Comparison of ENCODE assay signal across 20 cellular contexts in genomic region chrX:105552395-105552794, GRCh38.
DNase-seq lines count a peak whose midpoint lies in the region; ATAC-seq, FAIRE-seq and TF ChIP-seq lines count a peak whose summit lies in the region.
"Had no signal": no experiment of that assay in that cellular context is flagged by ENCODE, and none has a peak within 500 bp of the region (broad histone marks: within the 10 kb centered on the region; RNA-seq: fewer than 3 reads in every experiment).

No MANE protein-coding gene starts in this region.

- H4K8ac ChIP-seq in mesendoderm (ENCODE audit: low read depth, low read length): no peak overlapping the region

- ATAC-seq in GM18907 (IDR thresholded peaks at IDR 0.05; ENCODE audit: unreplicated experiment): no peak
- ATAC-seq: activated T-helper 17 cell treated with anti-CD3 and anti-CD28 coated beads, Interleukin-2, amount 50 U/mL, for 72 hours; heart left ventricle; sciatic nerve had no signal

- H3K23ac ChIP-seq in mesendoderm (ENCODE audit: low read length): no peak overlapping the region

- FAIRE-seq in RCC 7860 (lab: Jason Lieb, UNC) (no peak), GM12892 (lab: Jason Lieb, UNC) (no peak)

- no peak overlapping the region for H3K56ac ChIP-seq in mesendoderm (ENCODE audit: low read length)

- H3K36me3 Mint-ChIP-seq in HFFc6 (ENCODE audit: low read depth): no peaks in the 10 kb centered on the region

- H3K9ac ChIP-seq in mesendoderm (ENCODE audit: low read length): no peak overlapping the region

- no peak overlapping the region for H2AK5ac ChIP-seq in mesendoderm (ENCODE audit: low read length)

- no peaks in the 10 kb centered on the region for H3K4me1 ChIP-seq in mesendoderm (ENCODE audit: control insufficient read depth, low read depth, low read length)
- H3K4me1 ChIP-seq: heart left ventricle had no signal

- no peaks in the 10 kb centered on the region; the same call in 1 of the 2 replicates for H3K9me3 Mint-ChIP-seq in HFFc6
- H3K9me3 Mint-ChIP-seq: activated T-helper 17 cell treated with anti-CD3 and anti-CD28 coated beads, Interleukin-2, amount 50 U/mL, for 72 hours had no signal

- H3K27ac Mint-ChIP-seq in HFFc6: no peak overlapping the region
- H3K27ac Mint-ChIP-seq: activated T-helper 17 cell treated with anti-CD3 and anti-CD28 coated beads, Interleukin-2, amount 50 U/mL, for 72 hours; H9 had no signal

- no peaks in the 10 kb centered on the region for H3K79me2 ChIP-seq in mesendoderm (ENCODE audit: control insufficient read depth, insufficient read depth, low read length)

- no peak overlapping the region for H2BK120ac ChIP-seq in mesendoderm (ENCODE audit: low read depth, low read length)

- no peaks in the 10 kb centered on the region for H3K4me1 Mint-ChIP-seq in HFFc6 (ENCODE audit: low read depth)
- H3K4me1 Mint-ChIP-seq: activated T-helper 17 cell treated with anti-CD3 and anti-CD28 coated beads, Interleukin-2, amount 50 U/mL, for 72 hours; H9; neural crest cell had no signal

- no peak overlapping the region for H3K4ac ChIP-seq in mesendoderm (ENCODE audit: low read depth, low read length)

- no CpG with 5 or more reads among the region's 5 CpGs for WGBS in mesendoderm (ENCODE audit: extremely low coverage, insufficient coverage, low lambda C conversion rate)

- H3K36me3 ChIP-seq in mesendoderm (ENCODE audit: control insufficient read depth, insufficient read depth, low read length): no peaks in the 10 kb centered on the region
- H3K36me3 ChIP-seq: heart left ventricle, thoracic aorta, WERI-Rb-1 had no signal

- no peak overlapping the region for H3K18ac ChIP-seq in mesendoderm (ENCODE audit: low read length)

- H2BK15ac ChIP-seq in mesendoderm (replicated peaks; ENCODE audit: low read depth): no peak overlapping the region

- no peak overlapping the region for H3K27ac ChIP-seq in mesendoderm (ENCODE audit: low read depth, low read length)
- H3K27ac ChIP-seq: heart left ventricle, thoracic aorta, WERI-Rb-1 had no signal

- H4K5ac ChIP-seq in mesendoderm (ENCODE audit: low read length): no peak overlapping the region

- no peak overlapping the region for H3K4me2 ChIP-seq in mesendoderm (ENCODE audit: low read length)

- no peak overlapping the region for H2BK5ac ChIP-seq in mesendoderm (ENCODE audit: low read length)

- H3K27me3 ChIP-seq in mesendoderm (ENCODE audit: insufficient read depth, low read length, poor library complexity): no peaks in the 10 kb centered on the region
- H3K27me3 ChIP-seq: heart left ventricle had no signal

- no peak overlapping the region for H3K4me3 ChIP-seq in epithelial cell of esophagus (ENCODE audit: low read length)
- H3K4me3 ChIP-seq in mesendoderm (ENCODE audit: low read length): no peak overlapping the region
- H3K4me3 ChIP-seq: heart left ventricle, thoracic aorta had no signal

- H3K27me3 Mint-ChIP-seq in HFFc6 (ENCODE audit: insufficient read depth): no peaks in the 10 kb centered on the region
- H3K27me3 Mint-ChIP-seq: activated T-helper 17 cell treated with anti-CD3 and anti-CD28 coated beads, Interleukin-2, amount 50 U/mL, for 72 hours had no signal

- DNase-seq in HFFc6: peak; percentile 10
- DNase-seq in RCC 7860 (ENCODE audit: low spot score): peak; percentile 3
- peak; percentile 90 for DNase-seq in epithelial cell of esophagus (ENCODE audit: low read depth)
- peak; percentile 18 for DNase-seq in mesendoderm
- no peak for DNase-seq in GM12892 (ENCODE audit: insufficient read length)
- DNase-seq in C1 segment of cervical spinal cord (lab: John Stamatoyannopoulos, UW): no peak
- no peak for DNase-seq in SK-N-DZ (ENCODE audit: low spot score)
- DNase-seq: amniotic stem cell; H9; heart left ventricle; islet precursor cell; NCI-H1694; NCI-H510A; stimulated activated CD4-positive, alpha-beta T cell treated with anti-CD3 and anti-CD28 coated beads, Interleukin-2, amount 100 ng/mL, for 48 hours; WERI-Rb-1 had no signal

- H3K79me1 ChIP-seq in mesendoderm (ENCODE audit: low read length): no peaks in the 10 kb centered on the region

- H3K4me3 Mint-ChIP-seq in HFFc6: no peak overlapping the region
- H3K4me3 Mint-ChIP-seq: activated T-helper 17 cell treated with anti-CD3 and anti-CD28 coated beads, Interleukin-2, amount 50 U/mL, for 72 hours; H9; neural crest cell had no signal

- no peak for TF ChIP-seq POLR2A in GM12892 (IDR thresholded peaks at IDR 0.05; ENCODE audit: low read depth, low read length)

- TF ChIP-seq CTCF in HFFc6 (IDR thresholded peaks at IDR 0.05): no peak
- peak; percentile 55 for TF ChIP-seq CTCF in epithelial cell of esophagus (IDR thresholded peaks at IDR 0.05; ENCODE audit: insufficient read depth, low read depth, low read length, missing control alignments)

Comparison
In these comparisons a context has a peak if more than half of its experiments do, and no peak if none do; other contexts are left out.
1. DNase-seq: peak in HFFc6 (single experiment), RCC 7860 (single experiment), epithelial cell of esophagus (single experiment) and mesendoderm (single experiment); none in GM12892 (single experiment), C1 segment of cervical spinal cord (0 of 14) and SK-N-DZ (single experiment).